ENCODE assay signal across 26 cellular contexts in the genomic region with DNA sequence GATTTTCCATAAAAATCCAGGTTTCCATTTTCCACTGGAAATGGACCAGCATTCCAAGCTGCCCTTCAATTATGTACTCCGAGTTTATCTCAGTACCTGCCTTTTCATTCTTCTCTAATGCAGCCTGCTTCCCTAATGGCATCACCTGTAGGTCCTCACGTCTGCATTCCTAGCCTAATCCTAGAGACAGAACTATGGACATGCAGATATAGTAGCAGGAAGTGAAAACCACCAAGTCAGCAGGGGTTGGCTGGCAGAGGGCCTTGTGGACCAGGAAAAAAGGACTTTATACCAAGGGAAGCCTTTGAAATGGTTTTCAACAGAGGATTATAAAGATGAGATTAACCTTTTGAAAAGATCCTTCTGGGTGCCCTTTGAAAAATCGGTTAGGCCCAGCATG.
"Had no signal": no experiment of that assay in that cellular context is flagged by ENCODE, and none has a peak within 500 bp of the region (broad histone marks: within the 10 kb centered on the region; RNA-seq: fewer than 3 reads in every experiment).

No MANE protein-coding gene starts in this region.

- DNase-seq: activated CD4-positive, alpha-beta T cell treated with anti-CD3 and anti-CD28 coated beads, Interleukin-2, amount 50 U/mL, for 1 hour; activated CD4-positive, CD25-positive, alpha-beta regulatory T cell treated with anti-CD3 and anti-CD28 coated beads, Interleukin-2, amount 50 U/mL, for 72 hours; activated CD8-positive, alpha-beta memory T cell treated with anti-CD3 and anti-CD28 coated beads for 24 hours; activated CD8-positive, alpha-beta memory T cell treated with anti-CD3 and anti-CD28 coated beads, Interleukin-2, amount 50 U/mL, for 48 hours; activated gamma-delta T cell; adrenal gland; caudate nucleus; dorsolateral prefrontal cortex; foreskin melanocyte; glutamatergic neuron; islet precursor cell; left colon; midbrain; nucleus accumbens; posterior cingulate gyrus; retina; stimulated activated CD4-positive, alpha-beta T cell treated with anti-CD3 and anti-CD28 coated beads, Interleukin-2, amount 100 ng/mL, for 48 hours; stimulated activated naive CD8-positive, alpha-beta T cell treated with anti-CD3 and anti-CD28 coated beads, Interleukin-15, amount 100 ng/mL, for 72 hours; transverse colon had no signal

- H3K4me3 ChIP-seq: adrenal gland, dorsolateral prefrontal cortex, lung, suprapubic skin, transverse colon had no signal

- H3K4me3 Mint-ChIP-seq: activated naive CD4-positive, alpha-beta T cell treated with anti-CD3 and anti-CD28 coated beads, Interleukin-2, amount 50 U/mL, for 24 hours; nephron; stimulated activated naive CD8-positive, alpha-beta T cell treated with anti-CD3 and anti-CD28 coated beads, Interleukin-15, amount 100 ng/mL, for 72 hours; T-helper 1 cell treated with Interleukin-12 subunit alpha and Interleukin-12 subunit beta and Interleukin-4 antibody, amounts not matched to agents 30 μg/mL and 1 μg/mL, for 36 hours had no signal

- H3K36me3 ChIP-seq: adrenal gland, suprapubic skin, transverse colon had no signal

- H3K27ac Mint-ChIP-seq: activated naive CD4-positive, alpha-beta T cell treated with anti-CD3 and anti-CD28 coated beads, Interleukin-2, amount 50 U/mL, for 24 hours; nephron; stimulated activated naive CD8-positive, alpha-beta T cell treated with anti-CD3 and anti-CD28 coated beads, Interleukin-15, amount 100 ng/mL, for 72 hours; T-helper 1 cell treated with Interleukin-12 subunit alpha and Interleukin-12 subunit beta and Interleukin-4 antibody, amounts not matched to agents 30 μg/mL and 1 μg/mL, for 36 hours had no signal

- H3K4me1 ChIP-seq: adrenal gland, suprapubic skin, transverse colon had no signal

- ATAC-seq: left colon; stimulated activated naive CD8-positive, alpha-beta T cell treated with anti-CD3 and anti-CD28 coated beads, Interleukin-15, amount 100 ng/mL, for 72 hours had no signal

- H3K27ac ChIP-seq: adrenal gland, epithelial cell of prostate, suprapubic skin, transverse colon had no signal

- FAIRE-seq: colon had no signal

- H3K4me1 Mint-ChIP-seq: activated naive CD4-positive, alpha-beta T cell treated with anti-CD3 and anti-CD28 coated beads, Interleukin-2, amount 50 U/mL, for 24 hours; nephron; stimulated activated naive CD8-positive, alpha-beta T cell treated with anti-CD3 and anti-CD28 coated beads, Interleukin-15, amount 100 ng/mL, for 72 hours had no signal

- H3K27me3 Mint-ChIP-seq: activated naive CD4-positive, alpha-beta T cell treated with anti-CD3 and anti-CD28 coated beads, Interleukin-2, amount 50 U/mL, for 24 hours; stimulated activated naive CD8-positive, alpha-beta T cell treated with anti-CD3 and anti-CD28 coated beads, Interleukin-15, amount 100 ng/mL, for 72 hours had no signal

- H3K9me3 Mint-ChIP-seq: activated naive CD4-positive, alpha-beta T cell treated with anti-CD3 and anti-CD28 coated beads, Interleukin-2, amount 50 U/mL, for 24 hours; stimulated activated naive CD8-positive, alpha-beta T cell treated with anti-CD3 and anti-CD28 coated beads, Interleukin-15, amount 100 ng/mL, for 72 hours; T-helper 1 cell treated with Interleukin-12 subunit alpha and Interleukin-12 subunit beta and Interleukin-4 antibody, amounts not matched to agents 30 μg/mL and 1 μg/mL, for 36 hours had no signal

- H3K27me3 ChIP-seq: adrenal gland, dorsolateral prefrontal cortex, suprapubic skin, transverse colon had no signal

- H3K9me3 ChIP-seq: adrenal gland, suprapubic skin, transverse colon had no signal
